9 cellular contexts compared by ENCODE assay signal in the genomic region with DNA sequence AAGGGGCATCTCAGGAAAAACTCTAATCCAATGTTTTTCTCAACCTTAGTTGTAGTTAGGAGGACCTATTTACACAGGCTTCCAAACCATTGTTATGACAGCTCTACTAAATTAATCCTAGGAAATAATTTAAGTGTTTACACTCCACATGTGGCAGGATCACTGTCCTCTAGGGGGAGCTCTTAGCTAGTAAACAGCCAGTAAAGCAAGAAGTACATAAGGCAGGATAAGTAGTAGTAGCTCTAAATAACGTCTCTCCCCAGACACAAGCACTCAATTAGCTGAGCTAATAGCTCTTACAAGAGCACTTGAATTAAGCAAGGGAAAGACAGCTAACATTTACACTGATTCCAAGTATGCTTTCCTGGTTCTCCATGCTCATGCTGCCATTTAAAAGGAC. TPM values are rescaled to one million over a fixed set of nuclear protein-coding genes. Genes with fewer than 3 reads are reported as not detected.
DNase-seq lines count a peak whose midpoint lies in the region; ATAC-seq, FAIRE-seq and TF ChIP-seq lines count a peak whose summit lies in the region.
"Had no signal": no experiment of that assay in that cellular context is flagged by ENCODE, and none has a peak within 500 bp of the region (broad histone marks: within the 10 kb centered on the region; RNA-seq: fewer than 3 reads in every experiment).

No MANE protein-coding gene starts in this region.

- POLR2A ChIA-PET in H1 (lab: Charles Lee; ENCODE audit: partially characterized antibody), result no interaction called here

- H2BK120ac ChIP-seq in H1 (replicated peaks; ENCODE audit: low read depth, low read length), result no peak overlapping the region

- no peaks in the 10 kb centered on the region for H3K9me3 ChIP-seq in H1 (ENCODE audit: insufficient read depth in 2 of 2, low read depth in 1 of 2, low read length in 1 of 2)
- H3K9me3 ChIP-seq: spleen had no signal

- H3K27me3 Mint-ChIP-seq in activated naive CD4-positive, alpha-beta T cell treated with anti-CD3 and anti-CD28 coated beads for 36 hours (ENCODE audit: low read depth), result no peaks in the 10 kb centered on the region

- no peak overlapping the region for H3K4me3 Mint-ChIP-seq in activated naive CD4-positive, alpha-beta T cell treated with anti-CD3 and anti-CD28 coated beads for 36 hours

- no peaks in the 10 kb centered on the region for H4K20me1 ChIP-seq in H1 (replicated peaks in 1 of 2; ENCODE audit: control insufficient read depth in 1 of 2, insufficient read depth in 2 of 2, low read length in 2 of 2)

- intact Hi-C loops in activated naive CD4-positive, alpha-beta T cell treated with anti-CD3 and anti-CD28 coated beads for 36 hours (cut with micrococcal nuclease), result no loop called here

- H3K36me3 ChIP-seq in H1 (ENCODE audit: control insufficient read depth in 2 of 4, insufficient read depth in 4 of 4, low read length in 3 of 4), result no peaks in the 10 kb centered on the region
- H3K36me3 ChIP-seq: spleen had no signal

- no peaks in the 10 kb centered on the region for H3K27me3 ChIP-seq in H1 (replicated peaks in 1 of 4; ENCODE audit: control insufficient read depth in 3 of 4, extremely low read depth in 1 of 4, insufficient read depth in 3 of 4, low read length in 3 of 4)

- no peak overlapping the region for H2BK15ac ChIP-seq in H1 (ENCODE audit: low read length)

- TF ChIP-seq EP300 in H1 (IDR thresholded peaks at IDR 0.05; ENCODE audit: borderline replicate concordance in 1 of 2, low read depth in 2 of 2, low read length in 2 of 2), result no peak

- H3K9ac ChIP-seq in H1 (replicated peaks in 1 of 4; ENCODE audit: extremely low read depth in 1 of 4, low read depth in 3 of 4, low read length in 3 of 4), result no peak overlapping the region

- H3K79me2 ChIP-seq in H1 (ENCODE audit: control insufficient read depth in 1 of 2, insufficient read depth in 2 of 2, low read length in 2 of 2), result no peaks in the 10 kb centered on the region

- no peak overlapping the region for H3K56ac ChIP-seq in H1 (replicated peaks; ENCODE audit: insufficient read length, low read depth, low read length)

- no peak overlapping the region for H4K8ac ChIP-seq in H1 (ENCODE audit: extremely low read depth, insufficient read depth, low read length)

- 0 out of 2 replicates have a peak, but pooled peaks cover 2% of the 10 kb centered on the region for H3K23me2 ChIP-seq in H1 (ENCODE audit: low read depth, low read length)

- H2BK20ac ChIP-seq in H1 (ENCODE audit: low read length), result no peak overlapping the region

- WGBS in H1 (ENCODE audit: extremely low coverage in 1 of 2, insufficient coverage in 1 of 2, insufficient read length in 1 of 2, insufficient replicate concordance in 2 of 2, low coverage in 1 of 2, low lambda C conversion rate in 2 of 2, missing lambda C conversion rate in 1 of 2), 2 experiments, result 58% methylated on average over 1 of the region's 1 CpG; no CpG with 5 or more reads in 1 of the 2 experiments

- H2AFZ ChIP-seq in H1 (ENCODE audit: low read length), result no peak overlapping the region

- H4K5ac ChIP-seq in H1 (ENCODE audit: insufficient read length, low read depth, low read length), result no peak overlapping the region

- TF ChIP-seq CTCF in H1 (IDR thresholded peaks at IDR 0.05; ENCODE audit: control extremely low read depth in 1 of 3, insufficient read depth in 1 of 3, low read depth in 1 of 3, low read length in 3 of 3), result peak in 2 of 3 experiments; percentile 9 to 56; a peak in 1 of 4 replicates

- no peak overlapping the region for H2BK5ac ChIP-seq in H1 (ENCODE audit: low read depth, low read length)

- peak; percentile 35 to 51 for TF ChIP-seq RAD21 in H1 (IDR thresholded peaks at IDR 0.05 in 1 of 2, conservative IDR thresholded peaks at IDR 0.05 in 1 of 2; ENCODE audit: low read depth in 2 of 2, low read length in 2 of 2)

- H3K27ac ChIP-seq in H1 (ENCODE audit: low read depth, low read length), result no peak overlapping the region
- H3K27ac ChIP-seq: spleen had no signal

- no peak overlapping the region for H4K91ac ChIP-seq in H1 (replicated peaks; ENCODE audit: insufficient read length, low read length)

- H3K14ac ChIP-seq in H1 (ENCODE audit: insufficient read length), result no peak overlapping the region

- H2BK12ac ChIP-seq in H1 (ENCODE audit: low read depth, low read length), result no peak overlapping the region

- H3K23ac ChIP-seq in H1 (ENCODE audit: insufficient read length), result no peak overlapping the region

- peak; percentile 27 for DNase-seq in activated naive CD4-positive, alpha-beta T cell treated with anti-CD3 and anti-CD28 coated beads for 36 hours
- DNase-seq in activated naive CD4-positive, alpha-beta T cell (lab: John Stamatoyannopoulos, UW), result no peak
- DNase-seq in NAMALWA (ENCODE audit: low spot score), result peak; percentile 58
- DNase-seq in H1 (ENCODE audit: low read depth in 1 of 2, low spot score in 2 of 2), result no peak
- DNase-seq in stimulated activated naive CD8-positive, alpha-beta T cell treated with anti-CD3 and anti-CD28 coated beads, Interleukin-15, Interleukin-2, amounts not matched to agents 100 U/mL and 50 U/mL, for 24 hours, result peak; percentile 8
- no peak for DNase-seq in COR-L47 (lab: John Stamatoyannopoulos, UW)
- no peak for DNase-seq in NCI-H2171 (lab: John Stamatoyannopoulos, UW)
- no peak for DNase-seq in DMS79 (lab: John Stamatoyannopoulos, UW)
- DNase-seq: spleen had no signal

- no peak overlapping the region for H3K27ac Mint-ChIP-seq in activated naive CD4-positive, alpha-beta T cell treated with anti-CD3 and anti-CD28 coated beads for 36 hours

- no peak overlapping the region for H3K4me2 ChIP-seq in H1 (ENCODE audit: insufficient read depth in 1 of 2, low read depth in 2 of 2, low read length in 2 of 2)

- TF ChIP-seq POLR2A in H1 (IDR thresholded peaks at IDR 0.05; ENCODE audit: control extremely low read depth in 1 of 2, low read depth in 2 of 2, low read length in 2 of 2), result no peak

- no peak overlapping the region for H3K4ac ChIP-seq in H1 (replicated peaks; ENCODE audit: insufficient read length, low read depth, low read length)

- no peaks in the 10 kb centered on the region for H3K9me3 Mint-ChIP-seq in activated naive CD4-positive, alpha-beta T cell treated with anti-CD3 and anti-CD28 coated beads for 36 hours

- FAIRE-seq in H1 (lab: Jason Lieb, UNC), result no peak

- no peaks in the 10 kb centered on the region for H3K4me1 Mint-ChIP-seq in activated naive CD4-positive, alpha-beta T cell treated with anti-CD3 and anti-CD28 coated beads for 36 hours (ENCODE audit: low read depth)

- no peak for ATAC-seq in stimulated activated naive CD8-positive, alpha-beta T cell treated with anti-CD3 and anti-CD28 coated beads, Interleukin-15, Interleukin-2, amounts not matched to agents 100 U/mL and 50 U/mL, for 24 hours

- no peak overlapping the region for H3K4me3 ChIP-seq in H1 (ENCODE audit: extremely low read depth in 1 of 4, insufficient read depth in 2 of 4, low read depth in 3 of 4, low read length in 4 of 4)
- H3K4me3 ChIP-seq: spleen had no signal

- H3K18ac ChIP-seq in H1 (ENCODE audit: extremely low read depth, low read length), result no peak overlapping the region

- CTCF ChIA-PET in activated naive CD4-positive, alpha-beta T cell treated with anti-CD3 and anti-CD28 coated beads for 36 hours (lab: Charles Lee), result interaction anchor here (0.6 to 6.7 kb wide), 10 partner anchors 11 to 869 kb away, joined by 3 to 53 read pairs (median 4); no protein-coding TSS in a partner anchor
- CTCF ChIA-PET in H1 (lab: Charles Lee; ENCODE audit: partially characterized antibody), result interaction anchor here (0.6 to 5.1 kb wide), 15 partner anchors 8 to 1702 kb away, joined by 3 to 24 read pairs (median 4); no protein-coding TSS in a partner anchor

- no peaks in the 10 kb centered on the region for H3K36me3 Mint-ChIP-seq in activated naive CD4-positive, alpha-beta T cell treated with anti-CD3 and anti-CD28 coated beads for 36 hours (ENCODE audit: low read depth)

- no peak overlapping the region for H2AK5ac ChIP-seq in H1 (ENCODE audit: low read depth, low read length)

- no peaks in the 10 kb centered on the region for H3K79me1 ChIP-seq in H1 (ENCODE audit: low read depth, low read length)

- peaks cover 0 to 3% (median 0%) of the 10 kb centered on the region in 4 experiments; a peak in 1 of 7 replicates for H3K4me1 ChIP-seq in H1 (replicated peaks in 1 of 4; ENCODE audit: control insufficient read depth in 3 of 4, insufficient read depth in 4 of 4, low read length in 3 of 4)
- H3K4me1 ChIP-seq: spleen had no signal

TF ChIP-seq in H1, 55 proteins besides CTCF, POLR2A, EP300 and RAD21:
- TF ChIP-seq ASH2L (IDR thresholded peaks at IDR 0.05; ENCODE audit: low read length) (no peak), GTF2F1 (IDR thresholded peaks at IDR 0.05; ENCODE audit: borderline replicate concordance, low read depth, low read length) (no peak), JUND (IDR thresholded peaks at IDR 0.05; ENCODE audit: low read length) (no peak), KDM1A (IDR thresholded peaks at IDR 0.05; ENCODE audit: borderline replicate concordance, low read length) (peak; percentile 95), TCF12 (IDR thresholded peaks at IDR 0.05; ENCODE audit: low read depth, low read length) (no peak), CBX5 (IDR thresholded peaks at IDR 0.05; ENCODE audit: low read depth, low read length) (no peak), YY1 (IDR thresholded peaks at IDR 0.05; ENCODE audit: low read depth, low read length) (no peak), BCL11A (IDR thresholded peaks at IDR 0.05; ENCODE audit: low read depth in 2 of 2, low read length in 2 of 2) (no peak), BRCA1 (IDR thresholded peaks at IDR 0.05; ENCODE audit: low read depth, low read length) (no peak), HDAC2 (IDR thresholded peaks at IDR 0.05; ENCODE audit: borderline replicate concordance in 1 of 2, low read depth in 2 of 2, low read length in 2 of 2) (peak in 1 of 2 experiments; percentile 88; a peak in 1 of 4 replicates), SP1 (IDR thresholded peaks at IDR 0.05; ENCODE audit: low read depth, low read length) (no peak)

RNA-seq across cellular contexts. Expression of a gene that starts 37.3 kb away (rescaled TPM):
- 1 to 10 TPM; 1.1 to 1.5 TPM for total RNA-seq in activated naive CD4-positive, alpha-beta T cell treated with anti-CD3 and anti-CD28 coated beads for 36 hours
- 37.6 and 39.3 TPM in 2 replicates for total RNA-seq in H1 (2021; fragmentation: NEBNext Ultra II Directional; extraction: Animal tissue kit (Norgen Biotek cat#: 25700))
- polyA plus RNA-seq in H1 (2011; rRNA removed), result 20.5 and 31.3 TPM in 2 replicates
- 29.5 TPM for polyA plus RNA-seq in H1 (2011; cell fraction: cytosol; rRNA removed)
- 11.7 TPM for polyA plus RNA-seq in H1 (2011; cell fraction: nucleus; rRNA removed)
- 21.3 to 29.4 TPM (median 23.0 TPM) in 4 replicates for polyA plus RNA-seq in H1 (2012, experiment 1 of 2)
- polyA plus RNA-seq in H1 (2012, experiment 2 of 2), result 7.2 TPM
- 22.2 TPM for polyA plus RNA-seq in H1 (2013, experiment 1 of 2)
- polyA plus RNA-seq in H1 (2013, experiment 2 of 2), result 23.0 TPM
- 22.3 and 25.6 TPM in 2 replicates for polyA minus RNA-seq in H1 (2011; rRNA and poly(A)+ RNA removed)
- polyA minus RNA-seq in H1 (2011; cell fraction: cytosol; rRNA and poly(A)+ RNA removed), result 10.5 TPM
- polyA minus RNA-seq in H1 (2011; cell fraction: nucleus; rRNA and poly(A)+ RNA removed), result 12.6 TPM

Comparison
In these comparisons a context has a peak if more than half of its experiments do, and no peak if none do; other contexts are left out.
1. DNase-seq: peak in activated naive CD4-positive, alpha-beta T cell treated with anti-CD3 and anti-CD28 coated beads for 36 hours (single experiment), NAMALWA (single experiment) and stimulated activated naive CD8-positive, alpha-beta T cell treated with anti-CD3 and anti-CD28 coated beads, Interleukin-15, Interleukin-2, amounts not matched to agents 100 U/mL and 50 U/mL, for 24 hours (single experiment); none in activated naive CD4-positive, alpha-beta T cell (0 of 4), H1 (0 of 2), COR-L47 (single experiment), NCI-H2171 (single experiment) and DMS79 (single experiment).
2. RNA of a gene that starts 37.3 kb away (total RNA-seq): 37.6 to 39.3 TPM in H1; 1.1 to 1.5 TPM in activated naive CD4-positive, alpha-beta T cell treated with anti-CD3 and anti-CD28 coated beads for 36 hours; every median in the first group is over 10 times any median in the second.